ENCODE assay signal across 13 cellular contexts in the genomic region with DNA sequence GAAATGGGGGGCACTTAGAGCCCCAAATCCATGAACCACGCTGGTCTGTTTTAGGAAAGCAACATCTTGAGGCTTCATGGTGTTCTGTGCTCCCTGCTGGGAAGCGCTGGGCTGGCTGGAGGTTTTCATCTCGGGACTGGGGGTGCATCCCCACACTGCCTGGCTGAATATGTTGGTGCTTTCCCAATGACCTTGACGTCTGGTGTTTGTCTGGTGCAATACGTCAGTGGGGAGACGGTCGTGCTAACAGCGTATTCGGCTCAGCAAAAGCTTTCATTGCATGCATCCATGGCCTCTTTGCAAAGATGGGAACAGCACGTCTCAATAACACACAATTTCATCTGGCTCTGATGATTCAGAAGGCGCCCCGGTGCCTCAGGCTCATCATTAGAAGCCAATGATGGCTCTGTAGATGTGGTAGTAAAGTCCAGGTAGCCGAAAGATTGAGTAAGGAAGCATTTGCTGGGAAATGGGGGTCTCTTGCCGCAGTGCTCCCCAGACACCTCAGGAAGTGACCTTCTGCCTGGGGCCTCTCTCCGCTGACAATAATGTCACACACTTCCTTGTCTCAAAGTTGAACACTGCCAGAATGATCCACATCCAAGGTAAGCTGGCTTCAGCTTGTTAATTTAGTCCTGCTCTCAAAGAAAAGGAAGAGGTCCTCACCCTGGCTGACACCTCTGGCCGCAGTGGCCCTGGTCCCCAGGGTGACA.
DNase-seq lines count a peak whose midpoint lies in the region; ATAC-seq and TF ChIP-seq lines count a peak whose summit lies in the region.
"Had no signal": no experiment of that assay in that cellular context is flagged by ENCODE, and none has a peak within 500 bp of the region (broad histone marks: within the 10 kb centered on the region; RNA-seq: fewer than 3 reads in every experiment).

No MANE protein-coding gene starts in this region.

- no peak overlapping the region for H2AFZ ChIP-seq in trophoblast cell (ENCODE audit: insufficient read depth, low read length, poor library complexity)

- H3K79me2 ChIP-seq in trophoblast cell (ENCODE audit: control insufficient read depth, insufficient read depth, low read length, poor library complexity): no peaks in the 10 kb centered on the region

- H3K9me3 Mint-ChIP-seq in progenitor cell of endocrine pancreas (ENCODE audit: low read depth): no peaks in the 10 kb centered on the region
- no peaks in the 10 kb centered on the region for H3K9me3 Mint-ChIP-seq in natural killer cell

- H3K9me3 ChIP-seq in T-helper 17 cell (ENCODE audit: control insufficient read depth, low read length, poor library complexity, severe bottlenecking) (no peaks in the 10 kb centered on the region), trophoblast cell (ENCODE audit: insufficient read depth, low read depth, low read length) (peaks cover 8% of the 10 kb centered on the region)
- H3K9me3 ChIP-seq: SJCRH30 had no signal

- H3K36me3 ChIP-seq in trophoblast cell (ENCODE audit: control insufficient read depth in 1 of 2, insufficient read depth in 2 of 2, low read length in 2 of 2): no peaks in the 10 kb centered on the region
- H3K36me3 ChIP-seq: BLaER1 treated with 17β-estradiol and CSF1 and Interleukin-3, amounts not matched to agents 10 nM and 100 nM; SJCRH30 had no signal

- H3K36me3 Mint-ChIP-seq in T-helper 17 cell (ENCODE audit: low read depth) (no peaks in the 10 kb centered on the region), progenitor cell of endocrine pancreas (ENCODE audit: insufficient read depth) (no peaks in the 10 kb centered on the region), natural killer cell (no peaks in the 10 kb centered on the region)

- ATAC-seq in T-helper 17 cell: no peak
- no peak for ATAC-seq in GM21390 (IDR thresholded peaks at IDR 0.05; ENCODE audit: unreplicated experiment)
- ATAC-seq in natural killer cell: no peak
- ATAC-seq: Panc1 had no signal

- peak overlapping the region; percentile 28 for H3K4me3 Mint-ChIP-seq in T-helper 17 cell
- H3K4me3 Mint-ChIP-seq in progenitor cell of endocrine pancreas (ENCODE audit: low read depth): no peak overlapping the region
- no peak overlapping the region for H3K4me3 Mint-ChIP-seq in natural killer cell

- H4K8ac ChIP-seq in trophoblast cell (ENCODE audit: low read depth, low read length): no peak overlapping the region

- WGBS in trophoblast cell (ENCODE audit: extremely low coverage, insufficient coverage, insufficient read length): no CpG with 5 or more reads among the region's 16 CpGs

- no peaks in the 10 kb centered on the region for H3K4me1 ChIP-seq in trophoblast cell (ENCODE audit: control insufficient read depth in 1 of 2, insufficient read depth in 2 of 2, low read length in 2 of 2)

- H3K9ac ChIP-seq in trophoblast cell (ENCODE audit: low read length): no peak overlapping the region
- H3K9ac ChIP-seq: BLaER1 treated with 17β-estradiol and CSF1 and Interleukin-3, amounts not matched to agents 10 nM and 100 nM had no signal

- peak overlapping the region; percentile 71 for H3K23ac ChIP-seq in trophoblast cell (ENCODE audit: low read length)

- intact Hi-C loops in natural killer cell (cut with micrococcal nuclease): no loop called here

- no peak overlapping the region for H2BK120ac ChIP-seq in trophoblast cell (ENCODE audit: insufficient read depth, low read length, poor library complexity)

- H2BK5ac ChIP-seq in trophoblast cell (ENCODE audit: low read depth, low read length, poor library complexity): no peak overlapping the region

- H3K14ac ChIP-seq in trophoblast cell (ENCODE audit: low read length): no peak overlapping the region

- no peak overlapping the region for H2BK12ac ChIP-seq in trophoblast cell (ENCODE audit: low read length)

- no peak overlapping the region for H3K4me3 ChIP-seq in fibroblast of pulmonary artery (replicated peaks; ENCODE audit: low read depth, low read length)
- no peak overlapping the region for H3K4me3 ChIP-seq in trophoblast cell (ENCODE audit: low read depth, low read length)
- H3K4me3 ChIP-seq: BLaER1 treated with 17β-estradiol and CSF1 and Interleukin-3, amounts not matched to agents 10 nM and 100 nM; SJCRH30 had no signal

- H4K91ac ChIP-seq in trophoblast cell (ENCODE audit: low read depth, low read length): no peak overlapping the region

- TF ChIP-seq CTCF in fibroblast of pulmonary artery (IDR thresholded peaks at IDR 0.05; ENCODE audit: low read length, missing control alignments): no peak
- no peak for TF ChIP-seq CTCF in progenitor cell of endocrine pancreas (IDR thresholded peaks at IDR 0.05; ENCODE audit: unreplicated experiment)
- TF ChIP-seq CTCF in natural killer cell (IDR thresholded peaks at IDR 0.05): no peak

- no peaks in the 10 kb centered on the region for H3K27me3 ChIP-seq in trophoblast cell (ENCODE audit: insufficient read depth, low read length)
- H3K27me3 ChIP-seq: BLaER1 treated with 17β-estradiol and CSF1 and Interleukin-3, amounts not matched to agents 10 nM and 100 nM had no signal

- DNase-seq in EH (ENCODE audit: low read depth) (peak; percentile 13), T-helper 17 cell (no peak), fibroblast of pulmonary artery (ENCODE audit: low read depth) (peak; percentile 8), trophoblast cell (no peak), progenitor cell of endocrine pancreas (ENCODE audit: low spot score, unreplicated experiment) (no peak), MV-4-11 (lab: John Stamatoyannopoulos, UW) (no peak), natural killer cell (no peak)
- DNase-seq: KBM-7, NCI-H1694 treated with DMSO at 0.1 percent for 48 hours, SJCRH30 had no signal

- H3K27me3 Mint-ChIP-seq in T-helper 17 cell (peaks cover 49% of the 10 kb centered on the region), progenitor cell of endocrine pancreas (peaks cover 24% of the 10 kb centered on the region), natural killer cell (ENCODE audit: low read depth in 2 of 2) (peaks cover 39 to 59% of the 10 kb centered on the region in 2 donors)

- H2AK5ac ChIP-seq in trophoblast cell (ENCODE audit: low read length): no peak overlapping the region

- no peak overlapping the region for H3K18ac ChIP-seq in trophoblast cell (ENCODE audit: low read length)

- H3K27ac Mint-ChIP-seq in T-helper 17 cell: peak overlapping the region; percentile 37
- no peak overlapping the region for H3K27ac Mint-ChIP-seq in progenitor cell of endocrine pancreas
- no peak overlapping the region for H3K27ac Mint-ChIP-seq in natural killer cell

- H3K79me1 ChIP-seq in trophoblast cell (ENCODE audit: low read length): no peaks in the 10 kb centered on the region

- no peak overlapping the region for H3K4ac ChIP-seq in trophoblast cell (ENCODE audit: low read depth, low read length)

- H3K4me1 Mint-ChIP-seq in T-helper 17 cell: peaks cover 9% of the 10 kb centered on the region
- H3K4me1 Mint-ChIP-seq in progenitor cell of endocrine pancreas (ENCODE audit: low read depth): peaks cover 2% of the 10 kb centered on the region
- peaks cover 0 to 12% of the 10 kb centered on the region in 2 donors for H3K4me1 Mint-ChIP-seq in natural killer cell

- H4K12ac ChIP-seq in trophoblast cell (ENCODE audit: low read depth, low read length): no peak overlapping the region

- H3K27ac ChIP-seq in trophoblast cell (ENCODE audit: low read depth, low read length): no peak overlapping the region
- H3K27ac ChIP-seq: BLaER1 treated with 17β-estradiol and CSF1 and Interleukin-3, amounts not matched to agents 10 nM and 100 nM; SJCRH30 had no signal

- no peak overlapping the region for H3K4me2 ChIP-seq in trophoblast cell (ENCODE audit: low read length)

Comparison
In these comparisons a context has a peak if more than half of its experiments do, and no peak if none do; other contexts are left out.
1. DNase-seq: peak in EH (single experiment) and fibroblast of pulmonary artery (single experiment); none in T-helper 17 cell (0 of 3), trophoblast cell (0 of 2), progenitor cell of endocrine pancreas (single experiment), MV-4-11 (single experiment) and natural killer cell (single experiment).